23 cellular contexts compared by ENCODE assay signal in the genomic region with DNA sequence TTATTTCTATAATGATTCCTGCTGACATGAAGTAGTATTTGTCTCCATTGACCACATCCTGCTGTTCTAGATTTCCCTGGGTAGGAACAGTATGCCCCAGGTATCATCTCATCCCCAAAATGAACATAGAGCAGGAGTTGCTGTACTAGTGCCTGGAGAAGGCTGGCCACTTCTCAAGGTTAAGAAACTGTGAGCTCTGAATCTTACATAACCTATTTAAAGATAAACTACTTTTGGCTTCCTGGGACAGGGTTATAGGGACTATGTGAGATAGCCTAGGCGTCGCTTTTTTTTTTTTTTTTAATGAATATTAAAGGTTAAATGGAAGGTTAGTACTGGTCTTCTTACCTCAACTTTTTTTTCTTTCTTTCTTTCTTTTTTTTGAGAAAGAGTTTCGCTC.
A peak's percentile ranks its signal among the peaks of the same experiment; 100 is the strongest.
DNase-seq lines count a peak whose midpoint lies in the region; ATAC-seq and TF ChIP-seq lines count a peak whose summit lies in the region.
"Had no signal": no experiment of that assay in that cellular context is flagged by ENCODE, and none has a peak within 500 bp of the region (broad histone marks: within the 10 kb centered on the region; RNA-seq: fewer than 3 reads in every experiment).

No MANE protein-coding gene starts in this region.

- no peak for DNase-seq in Karpas-422
- no peak for DNase-seq in sciatic nerve (ENCODE audit: low spot score)
- DNase-seq in prostate gland (ENCODE audit: low spot score), result no peak
- DNase-seq in HK-2 (ENCODE audit: unreplicated experiment), result no peak
- no peak for DNase-seq in RKO (ENCODE audit: low spot score)
- DNase-seq: Caco-2; CD8-positive, alpha-beta T cell; DMS79 treated with DMSO at 0.1 percent for 48 hours; GM23248; H7; NCI-H1092 treated with DMSO at 0.1 percent for 48 hours; NCI-H1436 treated with DMSO at 0.1 percent for 48 hours; NCI-H187 treated with DMSO at 0.1 percent for 48 hours; NCI-H2171 treated with DMSO at 0.1 percent for 48 hours; NCI-H345; NCI-H510A treated with DMSO at 0.1 percent for 48 hours; SHP77; T-cell had no signal

- no peaks in the 10 kb centered on the region for H3K9me3 Mint-ChIP-seq in activated T-helper 17 cell treated with anti-CD3 and anti-CD28 coated beads, Interleukin-2, amount 50 U/mL, for 72 hours
- H3K9me3 Mint-ChIP-seq in nephron, result peaks cover 11% of the 10 kb centered on the region
- H3K9me3 Mint-ChIP-seq: CD8-positive, alpha-beta T cell; T-cell had no signal

- H2AFZ ChIP-seq in Karpas-422 (ENCODE audit: low read length), result no peak overlapping the region
- H2AFZ ChIP-seq: GM23248 had no signal

- no peaks in the 10 kb centered on the region for H3K27me3 ChIP-seq in BLaER1 treated with 17β-estradiol and CSF1 and Interleukin-3, amounts not matched to agents 10 nM and 100 nM
- H3K27me3 ChIP-seq in Karpas-422 (ENCODE audit: low read length), result no peaks in the 10 kb centered on the region
- no peaks in the 10 kb centered on the region for H3K27me3 ChIP-seq in prostate gland (replicated peaks; ENCODE audit: insufficient read depth)

- no peak overlapping the region for H3K9ac ChIP-seq in BLaER1 treated with 17β-estradiol and CSF1 and Interleukin-3, amounts not matched to agents 10 nM and 100 nM
- H3K9ac ChIP-seq in Karpas-422 (ENCODE audit: low read length), result peak overlapping the region; percentile 53
- H3K9ac ChIP-seq: GM23248 had no signal

- no peak for TF ChIP-seq POLR2A in prostate gland (IDR thresholded peaks at IDR 0.05)

- H3K36me3 ChIP-seq in BLaER1 treated with 17β-estradiol and CSF1 and Interleukin-3, amounts not matched to agents 10 nM and 100 nM, result peaks cover 41 to 75% (median 44%) of the 10 kb centered on the region in 11 experiments
- H3K36me3 ChIP-seq in Karpas-422 (ENCODE audit: insufficient read depth, low read length), result peaks cover 24% of the 10 kb centered on the region
- H3K36me3 ChIP-seq in prostate gland, result no peaks in the 10 kb centered on the region

- no peaks in the 10 kb centered on the region for H3K9me2 ChIP-seq in Karpas-422 (replicated peaks; ENCODE audit: insufficient read depth, low read length)

- 92% methylated on average over 3 of the region's 3 CpGs for WGBS in prostate gland

- ATAC-seq in activated T-helper 17 cell treated with anti-CD3 and anti-CD28 coated beads, Interleukin-2, amount 50 U/mL, for 72 hours (replicated peaks), result no peak
- no peak for ATAC-seq in sciatic nerve
- ATAC-seq: CD8-positive, alpha-beta T cell; T-cell had no signal

- peaks cover 31 to 50% (median 38%) of the 10 kb centered on the region in 10 experiments for H3K4me1 ChIP-seq in BLaER1 treated with 17β-estradiol and CSF1 and Interleukin-3, amounts not matched to agents 10 nM and 100 nM
- H3K4me1 ChIP-seq in Karpas-422 (ENCODE audit: low read length) (peaks cover 92% of the 10 kb centered on the region), prostate gland (replicated peaks) (no peaks in the 10 kb centered on the region)

- H3K27ac Mint-ChIP-seq in activated T-helper 17 cell treated with anti-CD3 and anti-CD28 coated beads, Interleukin-2, amount 50 U/mL, for 72 hours, result peak overlapping the region; percentile 58
- H3K27ac Mint-ChIP-seq in nephron, result peak overlapping the region in 2 of 3 experiments; percentile 77 to 92
- H3K27ac Mint-ChIP-seq: CD8-positive, alpha-beta T cell; T-cell had no signal

- H3K4me3 ChIP-seq in BLaER1 treated with 17β-estradiol and CSF1 and Interleukin-3, amounts not matched to agents 10 nM and 100 nM, result no peak overlapping the region
- H3K4me3 ChIP-seq in Karpas-422 (ENCODE audit: low read length) (no peak overlapping the region; the same call in 1 of the 2 replicates), prostate gland (no peak overlapping the region)
- H3K4me3 ChIP-seq: GM23248 had no signal

- H3K27ac ChIP-seq in BLaER1 treated with 17β-estradiol and CSF1 and Interleukin-3, amounts not matched to agents 10 nM and 100 nM, result no peak overlapping the region
- H3K27ac ChIP-seq in Karpas-422 (ENCODE audit: low read length) (peak overlapping the region; percentile 87), prostate gland (no peak overlapping the region)
- H3K27ac ChIP-seq: C4-2B, GM23248, RWPE1 had no signal

- H3K4me1 Mint-ChIP-seq in activated T-helper 17 cell treated with anti-CD3 and anti-CD28 coated beads, Interleukin-2, amount 50 U/mL, for 72 hours, result peaks cover 20% of the 10 kb centered on the region
- peaks cover 20% of the 10 kb centered on the region for H3K4me1 Mint-ChIP-seq in nephron

- H3K36me3 Mint-ChIP-seq in activated T-helper 17 cell treated with anti-CD3 and anti-CD28 coated beads, Interleukin-2, amount 50 U/mL, for 72 hours (ENCODE audit: low read depth), result peaks cover 72% of the 10 kb centered on the region
- H3K36me3 Mint-ChIP-seq in nephron (ENCODE audit: low read depth), result peaks cover 39% of the 10 kb centered on the region

- no peak for TF ChIP-seq CTCF in nephron (IDR thresholded peaks at IDR 0.05; ENCODE audit: unreplicated experiment in 3 of 3)
- no peak for TF ChIP-seq CTCF in prostate gland (IDR thresholded peaks at IDR 0.05)

- H3K9me3 ChIP-seq in BLaER1 treated with 17β-estradiol and CSF1 and Interleukin-3, amounts not matched to agents 10 nM and 100 nM (replicated peaks in 1 of 11), result peaks cover 17 to 24% (median 18%) of the 10 kb centered on the region in 11 experiments
- H3K9me3 ChIP-seq in Karpas-422 (ENCODE audit: low read length), result no peaks in the 10 kb centered on the region
- H3K9me3 ChIP-seq in prostate gland, result no peaks in the 10 kb centered on the region
- H3K9me3 ChIP-seq: Caco-2 had no signal

- intact Hi-C loops in sciatic nerve (cut with DNase I), result no loop called here
- intact Hi-C loops in prostate gland (cut with DNase I), result no loop called here

- peak overlapping the region; percentile 19 to 83 (median 69); a peak in 21 of 22 replicates for H3K4me2 ChIP-seq in BLaER1 treated with 17β-estradiol and CSF1 and Interleukin-3, amounts not matched to agents 10 nM and 100 nM
- peak overlapping the region; percentile 75 for H3K4me2 ChIP-seq in Karpas-422 (ENCODE audit: low read depth, low read length, poor library complexity, severe bottlenecking)

- H4K20me1 ChIP-seq in BLaER1 treated with 17β-estradiol and CSF1 and Interleukin-3, amounts not matched to agents 10 nM and 100 nM, result peaks cover 0 to 67% (median 30%) of the 10 kb centered on the region in 11 experiments; a peak in 13 of 22 replicates
- H4K20me1 ChIP-seq in Karpas-422 (ENCODE audit: insufficient read depth, low read depth, low read length), result no peaks in the 10 kb centered on the region

- no peaks in the 10 kb centered on the region for H3K27me3 Mint-ChIP-seq in activated T-helper 17 cell treated with anti-CD3 and anti-CD28 coated beads, Interleukin-2, amount 50 U/mL, for 72 hours
- H3K27me3 Mint-ChIP-seq in nephron (ENCODE audit: low read depth), result no peaks in the 10 kb centered on the region
- H3K27me3 Mint-ChIP-seq: T-cell had no signal

- H3K79me2 ChIP-seq in Karpas-422 (ENCODE audit: low read length), result peaks cover 77% of the 10 kb centered on the region

- no peak overlapping the region for H3K4me3 Mint-ChIP-seq in activated T-helper 17 cell treated with anti-CD3 and anti-CD28 coated beads, Interleukin-2, amount 50 U/mL, for 72 hours
- H3K4me3 Mint-ChIP-seq in nephron, result no peak overlapping the region
- H3K4me3 Mint-ChIP-seq: CD8-positive, alpha-beta T cell; T-cell had no signal
